ENCODE assay signal across 1 cellular context in genomic region chr9:125932012-125932411, GRCh38.
A peak's percentile ranks its signal among the peaks of the same experiment; 100 is the strongest.
TF ChIP-seq lines count a peak whose summit lies in the region.

No MANE protein-coding gene starts in this region.

TF ChIP-seq in SK-N-SH treated with all-trans-retinoic acid at 6 μM for 48 hours, 23 proteins besides CTCF, POLR2A, EP300 and RAD21 (continued from another document):
- TF ChIP-seq, protein P1, sequence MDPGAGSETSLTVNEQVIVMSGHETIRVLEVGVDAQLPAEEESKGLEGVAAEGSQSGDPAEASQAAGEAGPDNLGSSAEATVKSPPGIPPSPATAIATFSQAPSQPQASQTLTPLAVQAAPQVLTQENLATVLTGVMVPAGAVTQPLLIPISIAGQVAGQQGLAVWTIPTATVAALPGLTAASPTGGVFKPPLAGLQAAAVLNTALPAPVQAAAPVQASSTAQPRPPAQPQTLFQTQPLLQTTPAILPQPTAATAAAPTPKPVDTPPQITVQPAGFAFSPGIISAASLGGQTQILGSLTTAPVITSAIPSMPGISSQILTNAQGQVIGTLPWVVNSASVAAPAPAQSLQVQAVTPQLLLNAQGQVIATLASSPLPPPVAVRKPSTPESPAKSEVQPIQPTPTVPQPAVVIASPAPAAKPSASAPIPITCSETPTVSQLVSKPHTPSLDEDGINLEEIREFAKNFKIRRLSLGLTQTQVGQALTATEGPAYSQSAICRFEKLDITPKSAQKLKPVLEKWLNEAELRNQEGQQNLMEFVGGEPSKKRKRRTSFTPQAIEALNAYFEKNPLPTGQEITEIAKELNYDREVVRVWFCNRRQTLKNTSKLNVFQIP (CRISPR knock-in tag; IDR thresholded peaks at IDR 0.05; ENCODE audit: borderline replicate concordance, low read depth), result no peak
- TF ChIP-seq TOX (CRISPR knock-in tag; IDR thresholded peaks at IDR 0.05; ENCODE audit: borderline replicate concordance) (peak; percentile 68; the same call in 1 of the 2 replicates), ZFP30 (CRISPR knock-in tag; IDR thresholded peaks at IDR 0.05) (no peak), BACH2 (CRISPR knock-in tag; IDR thresholded peaks at IDR 0.05; ENCODE audit: borderline replicate concordance) (no peak), SNAI2 (CRISPR knock-in tag; IDR thresholded peaks at IDR 0.05) (no peak), GLIS3 (CRISPR knock-in tag; IDR thresholded peaks at IDR 0.05) (no peak), CSRNP3 (CRISPR knock-in tag; IDR thresholded peaks at IDR 0.05) (no peak), ZNF70 (CRISPR knock-in tag; IDR thresholded peaks at IDR 0.05) (no peak)
- TF ChIP-seq, protein P2, sequence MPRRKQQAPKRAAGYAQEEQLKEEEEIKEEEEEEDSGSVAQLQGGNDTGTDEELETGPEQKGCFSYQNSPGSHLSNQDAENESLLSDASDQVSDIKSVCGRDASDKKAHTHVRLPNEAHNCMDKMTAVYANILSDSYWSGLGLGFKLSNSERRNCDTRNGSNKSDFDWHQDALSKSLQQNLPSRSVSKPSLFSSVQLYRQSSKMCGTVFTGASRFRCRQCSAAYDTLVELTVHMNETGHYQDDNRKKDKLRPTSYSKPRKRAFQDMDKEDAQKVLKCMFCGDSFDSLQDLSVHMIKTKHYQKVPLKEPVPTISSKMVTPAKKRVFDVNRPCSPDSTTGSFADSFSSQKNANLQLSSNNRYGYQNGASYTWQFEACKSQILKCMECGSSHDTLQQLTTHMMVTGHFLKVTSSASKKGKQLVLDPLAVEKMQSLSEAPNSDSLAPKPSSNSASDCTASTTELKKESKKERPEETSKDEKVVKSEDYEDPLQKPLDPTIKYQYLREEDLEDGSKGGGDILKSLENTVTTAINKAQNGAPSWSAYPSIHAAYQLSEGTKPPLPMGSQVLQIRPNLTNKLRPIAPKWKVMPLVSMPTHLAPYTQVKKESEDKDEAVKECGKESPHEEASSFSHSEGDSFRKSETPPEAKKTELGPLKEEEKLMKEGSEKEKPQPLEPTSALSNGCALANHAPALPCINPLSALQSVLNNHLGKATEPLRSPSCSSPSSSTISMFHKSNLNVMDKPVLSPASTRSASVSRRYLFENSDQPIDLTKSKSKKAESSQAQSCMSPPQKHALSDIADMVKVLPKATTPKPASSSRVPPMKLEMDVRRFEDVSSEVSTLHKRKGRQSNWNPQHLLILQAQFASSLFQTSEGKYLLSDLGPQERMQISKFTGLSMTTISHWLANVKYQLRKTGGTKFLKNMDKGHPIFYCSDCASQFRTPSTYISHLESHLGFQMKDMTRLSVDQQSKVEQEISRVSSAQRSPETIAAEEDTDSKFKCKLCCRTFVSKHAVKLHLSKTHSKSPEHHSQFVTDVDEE (CRISPR knock-in tag; IDR thresholded peaks at IDR 0.05), result no peak
